Comparison of ENCODE assay signal across 11 cellular contexts in genomic region chr2:233081731-233082221, GRCh38. TPM values are rescaled to one million over a fixed set of nuclear protein-coding genes. Genes with fewer than 3 reads are reported as not detected.
DNase-seq lines count a peak whose midpoint lies in the region; ATAC-seq and TF ChIP-seq lines count a peak whose summit lies in the region.
"Had no signal": no experiment of that assay in that cellular context is flagged by ENCODE, and none has a peak within 500 bp of the region (broad histone marks: within the 10 kb centered on the region; RNA-seq: fewer than 3 reads in every experiment).

No MANE protein-coding gene starts in this region.

- no peak for TF ChIP-seq CTCF in body of pancreas (IDR thresholded peaks at IDR 0.05)

- peak overlapping the region in 1 of 4 donors; percentile 26 for H3K27ac ChIP-seq in body of pancreas

- DNase-seq in T-helper 17 cell (no peak), HEK293T (ENCODE audit: extremely low spot score) (no peak), AG08396 (ENCODE audit: low spot score) (no peak), body of pancreas (no peak), NCI-H2196 (lab: John Stamatoyannopoulos, UW; ENCODE audit: unreplicated experiment) (no peak)
- no peak for DNase-seq in natural killer cell treated with Interleukin-12 subunit alpha and Interleukin-12 subunit beta and Interleukin-15 and Interleukin-18, amount 100 ng/mL, for 72 hours (ENCODE audit: low spot score)
- DNase-seq: mesendoderm, uterus had no signal

- peaks cover 4% of the 10 kb centered on the region for H3K4me1 ChIP-seq in body of pancreas
- H3K4me1 ChIP-seq: uterus had no signal

- POLR2A ChIA-PET in HEK293T (lab: Yijun Ruan, JAX): no interaction called here

- H3K4me1 Mint-ChIP-seq in T-helper 17 cell: peaks cover 78% of the 10 kb centered on the region
- peaks cover 77 to 80% of the 10 kb centered on the region in 2 donors for H3K4me1 Mint-ChIP-seq in natural killer cell treated with Interleukin-12 subunit alpha and Interleukin-12 subunit beta and Interleukin-15 and Interleukin-18, amount 100 ng/mL, for 72 hours (ENCODE audit: low read depth in 2 of 2)

- intact Hi-C loops in body of pancreas (cut with DNase I): no loop called here

- H3K9me3 ChIP-seq in T-helper 17 cell (ENCODE audit: control insufficient read depth, low read length, poor library complexity, severe bottlenecking) (no peaks in the 10 kb centered on the region), body of pancreas (no peaks in the 10 kb centered on the region)
- H3K9me3 ChIP-seq: adrenal gland, uterus had no signal

- ATAC-seq in GM18505 (IDR thresholded peaks at IDR 0.05; ENCODE audit: unreplicated experiment): no peak
- peak; percentile 5 for ATAC-seq in HG02571 (IDR thresholded peaks at IDR 0.05; ENCODE audit: unreplicated experiment)
- ATAC-seq in T-helper 17 cell: no peak
- no peak for ATAC-seq in natural killer cell treated with Interleukin-12 subunit alpha and Interleukin-12 subunit beta and Interleukin-15 and Interleukin-18, amount 100 ng/mL, for 72 hours
- ATAC-seq in body of pancreas: no peak

- 70 to 90% methylated on average over 11 to 13 of the region's 13 CpGs for WGBS in body of pancreas, 2 donors

- H3K27me3 Mint-ChIP-seq in T-helper 17 cell: no peaks in the 10 kb centered on the region
- no peaks in the 10 kb centered on the region for H3K27me3 Mint-ChIP-seq in natural killer cell treated with Interleukin-12 subunit alpha and Interleukin-12 subunit beta and Interleukin-15 and Interleukin-18, amount 100 ng/mL, for 72 hours

- H3K27ac Mint-ChIP-seq in T-helper 17 cell: peak overlapping the region; percentile 99
- H3K27ac Mint-ChIP-seq in natural killer cell treated with Interleukin-12 subunit alpha and Interleukin-12 subunit beta and Interleukin-15 and Interleukin-18, amount 100 ng/mL, for 72 hours: peak overlapping the region in 1 of 2 donors; percentile 94

- H3K4me3 ChIP-seq in body of pancreas: no peak overlapping the region
- H3K4me3 ChIP-seq: adrenal gland, uterus had no signal

- H3K9me3 Mint-ChIP-seq in natural killer cell treated with Interleukin-12 subunit alpha and Interleukin-12 subunit beta and Interleukin-15 and Interleukin-18, amount 100 ng/mL, for 72 hours: no peaks in the 10 kb centered on the region

- H3K27me3 ChIP-seq in body of pancreas: no peaks in the 10 kb centered on the region
- H3K27me3 ChIP-seq: adrenal gland, uterus had no signal

- CTCF ChIA-PET in HEK293T (lab: Yijun Ruan, JAX): interaction anchor here (1.4 kb wide), 1 partner anchor 27 kb away, joined by 4 read pairs; no protein-coding TSS in a partner anchor

- peak overlapping the region; percentile 90 for H3K4me3 Mint-ChIP-seq in T-helper 17 cell
- H3K4me3 Mint-ChIP-seq in natural killer cell treated with Interleukin-12 subunit alpha and Interleukin-12 subunit beta and Interleukin-15 and Interleukin-18, amount 100 ng/mL, for 72 hours: peak overlapping the region; percentile 85

- H3K36me3 Mint-ChIP-seq in T-helper 17 cell (ENCODE audit: low read depth): peaks cover 11% of the 10 kb centered on the region
- peaks cover 32% of the 10 kb centered on the region for H3K36me3 Mint-ChIP-seq in natural killer cell treated with Interleukin-12 subunit alpha and Interleukin-12 subunit beta and Interleukin-15 and Interleukin-18, amount 100 ng/mL, for 72 hours

- no peaks in the 10 kb centered on the region for H3K36me3 ChIP-seq in body of pancreas (replicated peaks in 1 of 2; ENCODE audit: insufficient read depth in 1 of 2, low read depth in 2 of 2)
- H3K36me3 ChIP-seq: adrenal gland, uterus had no signal

- peak; percentile 66 for TF ChIP-seq POLR2A in GM18505 (IDR thresholded peaks at IDR 0.05; ENCODE audit: borderline replicate concordance, extremely low read depth, insufficient read depth, insufficient read length)
- TF ChIP-seq POLR2A in body of pancreas (IDR thresholded peaks at IDR 0.05): no peak

TF ChIP-seq in HEK293T, 16 proteins besides CTCF, POLR2A, EP300 and RAD21:
- no peak for TF ChIP-seq SP1 (IDR thresholded peaks at IDR 0.05)
- no peak for TF ChIP-seq SUZ12 (IDR thresholded peaks at IDR 0.05)
- TF ChIP-seq TARDBP (IDR thresholded peaks at IDR 0.05): no peak
- no peak for TF ChIP-seq PKNOX1 (IDR thresholded peaks at IDR 0.05)
- TF ChIP-seq HDGF (IDR thresholded peaks at IDR 0.05; ENCODE audit: borderline replicate concordance): no peak
- no peak for TF ChIP-seq FOXM1 (IDR thresholded peaks at IDR 0.05; ENCODE audit: borderline replicate concordance)
- TF ChIP-seq FOXA1 (IDR thresholded peaks at IDR 0.05): no peak
- no peak for TF ChIP-seq ZNF384 (IDR thresholded peaks at IDR 0.05)
- no peak for TF ChIP-seq CTBP1 (IDR thresholded peaks at IDR 0.05; ENCODE audit: borderline replicate concordance)
- TF ChIP-seq BHLHE40 (IDR thresholded peaks at IDR 0.05; ENCODE audit: borderline replicate concordance): no peak
- TF ChIP-seq NFRKB (IDR thresholded peaks at IDR 0.05): no peak
- TF ChIP-seq ARNT (IDR thresholded peaks at IDR 0.05): no peak
- no peak for TF ChIP-seq LEF1 (IDR thresholded peaks at IDR 0.05; ENCODE audit: borderline replicate concordance)
TF ChIP-seq in HEK293T: peak in this region for 0.

RNA-seq across cellular contexts. Expression of gene INPP5D, which starts 21.6 kb away (rescaled TPM):
- 100 to 1,000 TPM; 163 to 184 TPM for total RNA-seq in T-helper 17 cell
- total RNA-seq in natural killer cell treated with Interleukin-12 subunit alpha and Interleukin-12 subunit beta and Interleukin-15 and Interleukin-18, amount 100 ng/mL, for 72 hours: 100 to 1,000 TPM; 136 to 155 TPM
- total RNA-seq in body of pancreas: 1 to 10 TPM in 1 of 2 donors, under 1 TPM in 1; 0.99 to 8.8 TPM

RNA-seq across cellular contexts. Expression of gene NEU2, which starts 49.3 kb away (rescaled TPM):
- total RNA-seq in T-helper 17 cell: not detected
- total RNA-seq in natural killer cell treated with Interleukin-12 subunit alpha and Interleukin-12 subunit beta and Interleukin-15 and Interleukin-18, amount 100 ng/mL, for 72 hours: not detected
- total RNA-seq in body of pancreas: not detected
- total RNA-seq: adrenal gland, uterus had no signal

Comparison
In these comparisons a context has a peak if more than half of its experiments do, and no peak if none do; other contexts are left out.
1. RNA of gene INPP5D, which starts 21.6 kb away (total RNA-seq): 163 to 184 TPM in T-helper 17 cell and 136 to 155 TPM in natural killer cell treated with Interleukin-12 subunit alpha and Interleukin-12 subunit beta and Interleukin-15 and Interleukin-18, amount 100 ng/mL, for 72 hours; 0.99 to 8.8 TPM in body of pancreas; every median in the first group is over 10 times any median in the second.